Comparison of ENCODE assay signal across 8 cellular contexts in genomic region chr9:130579738-130580463, GRCh38. TPM values are rescaled to one million over a fixed set of nuclear protein-coding genes. Genes with fewer than 3 reads are reported as not detected.
A peak's percentile ranks its signal among the peaks of the same experiment; 100 is the strongest.
DNase-seq lines count a peak whose midpoint lies in the region; ATAC-seq and TF ChIP-seq lines count a peak whose summit lies in the region.

No MANE protein-coding gene starts in this region.

- H3K27ac ChIP-seq in VCaP, result peak overlapping the region; percentile 90

- DNase-seq in Right ventricle myocardium superior (no peak), posterior vena cava (ENCODE audit: low spot score) (peak; percentile 82), ecto neural progenitor cell (ENCODE audit: low spot score) (no peak), T-helper 9 cell (no peak), A172 (ENCODE audit: low spot score) (no peak)

- intact Hi-C loops in Right ventricle myocardium superior (cut with DNase I), result no loop called here
- intact Hi-C loops in posterior vena cava (cut with DNase I), result no loop called here

- ATAC-seq in GM18868 (IDR thresholded peaks at IDR 0.05; ENCODE audit: unreplicated experiment), result peak; percentile 30
- ATAC-seq in HG02938 (IDR thresholded peaks at IDR 0.05; ENCODE audit: unreplicated experiment), result peak; percentile 24
- ATAC-seq in Right ventricle myocardium superior (ENCODE audit: poor library complexity), result peak; percentile 12

- no peak for TF ChIP-seq CTCF in VCaP (conservative IDR thresholded peaks at IDR 0.05)

RNA-seq across cellular contexts. Expression of gene FUBP3, which starts 0.5 kb away (rescaled TPM):
- 23.0 TPM for total RNA-seq in Right ventricle myocardium superior
- total RNA-seq in posterior vena cava, result 10 to 100 TPM; 35.9 to 39.2 TPM
- 0.02 TPM in 1 of 2 replicates, not detected in the other for total RNA-seq in A172 (2014; rRNA removed; shearing (Covaris generic))

Comparison
In these comparisons a context has a peak if more than half of its experiments do, and no peak if none do; other contexts are left out.
1. RNA of gene FUBP3, which starts 0.5 kb away (total RNA-seq): 35.9 to 39.2 TPM in posterior vena cava and 23.0 TPM in Right ventricle myocardium superior (single experiment); 0.02 TPM in A172; every median in the first group is over 10 times any median in the second.
2. Peak in every context shown above with its lines, with median percentiles within 50 percentile points of each other: ATAC-seq.